In genomic region chrX:10597871-10598270, GRCh38 we compare ENCODE assay signal across 9 cellular contexts. TPM values are rescaled to one million over a fixed set of nuclear protein-coding genes. Genes with fewer than 3 reads are reported as not detected.
DNase-seq lines count a peak whose midpoint lies in the region; ATAC-seq and TF ChIP-seq lines count a peak whose summit lies in the region.
"Had no signal": no experiment of that assay in that cellular context is flagged by ENCODE, and none has a peak within 500 bp of the region (broad histone marks: within the 10 kb centered on the region; RNA-seq: fewer than 3 reads in every experiment).

No MANE protein-coding gene starts in this region.

- H3K27ac Mint-ChIP-seq in stimulated activated memory B cell treated with anti-CD40 and anti-IgM and Interleukin-4, amounts not matched to agents 10 μg/mL and 1 μg/mL and 100 μg/mL, for 72 hours: no peak overlapping the region

- H3K4me1 Mint-ChIP-seq in stimulated activated memory B cell treated with anti-CD40 and anti-IgM and Interleukin-4, amounts not matched to agents 10 μg/mL and 1 μg/mL and 100 μg/mL, for 72 hours: no peaks in the 10 kb centered on the region

- no peaks in the 10 kb centered on the region for H3K36me3 Mint-ChIP-seq in stimulated activated memory B cell treated with anti-CD40 and anti-IgM and Interleukin-4, amounts not matched to agents 10 μg/mL and 1 μg/mL and 100 μg/mL, for 72 hours

- no peak for TF ChIP-seq EP300 in stomach (IDR thresholded peaks at IDR 0.05)

- no peaks in the 10 kb centered on the region for H3K27me3 ChIP-seq in stomach

- no peaks in the 10 kb centered on the region for H3K27me3 Mint-ChIP-seq in stimulated activated memory B cell treated with anti-CD40 and anti-IgM and Interleukin-4, amounts not matched to agents 10 μg/mL and 1 μg/mL and 100 μg/mL, for 72 hours

- peak in 1 of 7 experiments; percentile 15 for TF ChIP-seq CTCF in stomach (IDR thresholded peaks at IDR 0.05)

- no peaks in the 10 kb centered on the region for H3K36me3 ChIP-seq in stomach

- H3K4me3 Mint-ChIP-seq in stimulated activated memory B cell treated with anti-CD40 and anti-IgM and Interleukin-4, amounts not matched to agents 10 μg/mL and 1 μg/mL and 100 μg/mL, for 72 hours: no peak overlapping the region

- TF ChIP-seq POLR2A in stomach (IDR thresholded peaks at IDR 0.05): no peak

- DNase-seq in activated CD4-positive, alpha-beta T cell treated with anti-CD3 and anti-CD28 coated beads for 48 hours: peak; percentile 7
- no peak for DNase-seq in activated CD4-positive, alpha-beta T cell treated with anti-CD3 and anti-CD28 coated beads for 4 hours
- peak; percentile 49 for DNase-seq in NCI-H748 (lab: John Stamatoyannopoulos, UW; ENCODE audit: unreplicated experiment)
- DNase-seq in stomach: no peak
- no peak for DNase-seq in NCI-H2171 (lab: John Stamatoyannopoulos, UW)

- ATAC-seq in esophagus mucosa (peak; percentile 46), HG02678 (IDR thresholded peaks at IDR 0.05; ENCODE audit: unreplicated experiment) (no peak)
- ATAC-seq in stimulated activated memory B cell treated with anti-CD40 and anti-IgM and Interleukin-4, amounts not matched to agents 10 μg/mL and 1 μg/mL and 100 μg/mL, for 72 hours: peak; percentile 54

- H3K27ac ChIP-seq in stomach: no peak overlapping the region
- H3K27ac ChIP-seq: epithelial cell of prostate had no signal

- no peaks in the 10 kb centered on the region for H3K4me1 ChIP-seq in stomach

- no peak overlapping the region for H3K4me3 ChIP-seq in stomach

- no peaks in the 10 kb centered on the region for H3K9me3 ChIP-seq in stomach

- intact Hi-C loops in stomach (cut with DNase I; ENCODE audit: low total_unique reads): no loop called here

- 59 to 100% (median 75%) methylated on average over 1 of the region's 1 CpG for WGBS in stomach, 5 donors

- H3K9me3 Mint-ChIP-seq in stimulated activated memory B cell treated with anti-CD40 and anti-IgM and Interleukin-4, amounts not matched to agents 10 μg/mL and 1 μg/mL and 100 μg/mL, for 72 hours: no peaks in the 10 kb centered on the region

RNA-seq across cellular contexts. Expression of gene MID1, which starts 22.5 kb away (rescaled TPM):
- total RNA-seq in esophagus mucosa: 18.3 TPM
- total RNA-seq in stomach: 10 to 100 TPM in 4 of 5 donors, 1 to 10 TPM in 1; 2.3 to 25.1 (median 15.4) TPM
- 1 to 10 TPM; 2.0 to 4.6 (median 2.0) TPM for polyA plus RNA-seq in stomach

Comparison
In these comparisons a context has a peak if more than half of its experiments do, and no peak if none do; other contexts are left out.
1. DNase-seq: peak in activated CD4-positive, alpha-beta T cell treated with anti-CD3 and anti-CD28 coated beads for 48 hours (single experiment) and NCI-H748 (single experiment); none in activated CD4-positive, alpha-beta T cell treated with anti-CD3 and anti-CD28 coated beads for 4 hours (0 of 2), stomach (single experiment) and NCI-H2171 (single experiment).